34 cellular contexts compared by ENCODE assay signal in the genomic region with DNA sequence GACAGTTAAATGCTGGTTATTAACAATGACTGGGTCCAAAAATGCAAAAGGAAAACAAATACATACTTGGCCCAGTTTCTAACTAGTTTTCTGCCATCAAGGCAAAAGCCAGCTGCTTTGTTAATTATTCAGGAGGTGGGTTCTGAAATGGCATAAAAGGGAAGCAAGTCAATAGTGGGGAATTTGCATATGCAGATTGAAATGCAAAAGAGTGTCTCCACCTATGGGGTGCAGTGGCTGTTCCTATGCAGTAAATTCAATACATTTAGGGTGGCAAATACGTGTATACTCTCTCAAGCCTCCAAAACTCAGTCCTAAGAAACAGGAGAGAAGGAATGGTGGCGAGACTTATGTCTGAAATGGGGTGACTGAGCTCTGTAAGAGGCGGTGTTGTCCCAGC. TPM values are rescaled to one million over a fixed set of nuclear protein-coding genes. Genes with fewer than 3 reads are reported as not detected.
"Had no signal": no experiment of that assay in that cellular context is flagged by ENCODE, and none has a peak within 500 bp of the region (broad histone marks: within the 10 kb centered on the region; RNA-seq: fewer than 3 reads in every experiment).

No MANE protein-coding gene starts in this region.

- DNase-seq: dorsolateral prefrontal cortex; effector CD4-positive, alpha-beta T cell; foreskin fibroblast; gastrocnemius medialis; head of caudate nucleus; left cardiac atrium; left lung; mesenchymal stem cell; mucosa of descending colon; naive B cell; stimulated activated CD4-positive, alpha-beta T cell treated with anti-CD3 and anti-CD28 coated beads, Interleukin-2, amount 100 ng/mL, for 24 hours; stimulated activated CD4-positive, alpha-beta T cell treated with anti-CD3 and anti-CD28 coated beads, Interleukin-4, amount 100 ng/mL, for 24 hours; stimulated activated naive CD8-positive, alpha-beta T cell treated with anti-CD3 and anti-CD28 coated beads, Interleukin-15, Interleukin-2, amounts not matched to agents 100 U/mL and 50 U/mL, for 24 hours; substantia nigra; testis; tibial artery had no signal

- H3K27ac ChIP-seq: dorsolateral prefrontal cortex, epithelial cell of prostate, gastrocnemius medialis, left lung, parathyroid adenoma, prostate gland, right atrium auricular region, testis, tibial artery had no signal

- H2AFZ ChIP-seq: parathyroid adenoma had no signal

- ATAC-seq: esophagus mucosa; gastrocnemius medialis; left cardiac atrium; left lung; mucosa of descending colon; natural killer cell treated with Interleukin-12 subunit alpha and Interleukin-12 subunit beta and Interleukin-15 and Interleukin-18, amount 100 ng/mL, for 72 hours; sciatic nerve; stimulated activated effector memory CD8-positive, alpha-beta T cell treated with anti-CD3 and anti-CD28 coated beads, Interleukin-12 subunit alpha, Interleukin-12 subunit beta, amount 100 ng/mL, for 72 hours; stimulated activated naive CD8-positive, alpha-beta T cell treated with anti-CD3 and anti-CD28 coated beads, Interleukin-15, Interleukin-2, amounts not matched to agents 100 U/mL and 50 U/mL, for 24 hours had no signal

- H3K9ac ChIP-seq: parathyroid adenoma had no signal

- H3K9me3 ChIP-seq: gastrocnemius medialis, left lung, mucosa of descending colon, prostate gland, right atrium auricular region, testis, tibial artery had no signal

- H3K4me1 ChIP-seq: gastrocnemius medialis, left lung, parathyroid adenoma, prostate gland, right atrium auricular region, testis, tibial artery had no signal

- H3K27me3 ChIP-seq: dorsolateral prefrontal cortex, gastrocnemius medialis, left lung, right atrium auricular region, testis, tibial artery had no signal

- H3K4me3 ChIP-seq: dorsolateral prefrontal cortex, gastrocnemius medialis, left lung, mucosa of descending colon, prostate gland, right atrium auricular region, smooth muscle cell, testis, tibial artery had no signal

- H3K79me2 ChIP-seq: parathyroid adenoma had no signal

- H3K4me2 ChIP-seq: smooth muscle cell had no signal

- FAIRE-seq: colon, islet of Langerhans had no signal

RNA-seq across cellular contexts. Expression of a gene that starts 33.4 kb away (rescaled TPM):
- total RNA-seq: dorsolateral prefrontal cortex; esophagus mucosa; gastrocnemius medialis; glomerular endothelial cell; kidney epithelial cell; left cardiac atrium; left lung; lower leg skin; lung microvascular endothelial cell; mucosa of descending colon; natural killer cell treated with Interleukin-12 subunit alpha and Interleukin-12 subunit beta and Interleukin-15 and Interleukin-18, amount 100 ng/mL, for 72 hours; neural crest cell; osteoblast; prostate gland; right atrium auricular region; sciatic nerve; smooth muscle cell; urinary bladder had no signal
- polyA plus RNA-seq: urinary bladder had no signal
